In genomic region chr2:171325886-171326585, GRCh38 we compare ENCODE assay signal across 11 cellular contexts.
A peak's percentile ranks its signal among the peaks of the same experiment; 100 is the strongest.
DNase-seq lines count a peak whose midpoint lies in the region; ATAC-seq and TF ChIP-seq lines count a peak whose summit lies in the region.
"Had no signal": no experiment of that assay in that cellular context is flagged by ENCODE, and none has a peak within 500 bp of the region (broad histone marks: within the 10 kb centered on the region; RNA-seq: fewer than 3 reads in every experiment).

No MANE protein-coding gene starts in this region.

- no peak overlapping the region for H3K4me3 Mint-ChIP-seq in GM23338

- H3K9ac ChIP-seq in SK-N-MC (ENCODE audit: insufficient read length) (no peak overlapping the region), mesendoderm (ENCODE audit: low read length) (no peak overlapping the region), colonic mucosa (ENCODE audit: low read depth in 2 of 2, low read length in 2 of 2) (no peak overlapping the region)

- H3K36me3 Mint-ChIP-seq in GM23338 (ENCODE audit: low read depth): peaks cover 29% of the 10 kb centered on the region

- H3K4me2 ChIP-seq in GM23338 (peak overlapping the region; percentile 5; the same call in 1 of the 2 replicates), mesendoderm (ENCODE audit: low read length) (no peak overlapping the region)

- H3K4ac ChIP-seq in mesendoderm (ENCODE audit: low read depth, low read length): no peak overlapping the region

- peak; percentile 23 for DNase-seq in GM13977 (ENCODE audit: low spot score)
- no peak for DNase-seq in GM23338 (ENCODE audit: low spot score)
- DNase-seq in SK-N-MC (ENCODE audit: low read depth, low spot score): no peak
- no peak for DNase-seq in mesendoderm
- DNase-seq in occipital lobe (lab: John Stamatoyannopoulos, UW): no peak
- no peak for DNase-seq in colonic mucosa
- no peak for DNase-seq in NCI-H345 treated with DMSO at 0.1 percent for 48 hours (lab: John Stamatoyannopoulos, UW; ENCODE audit: unreplicated experiment)
- DNase-seq: DMS53, NCI-H1436, Peyer's patch had no signal

- intact Hi-C loops in colonic mucosa (cut with DNase I): no loop called here

- no peaks in the 10 kb centered on the region for H3F3A ChIP-seq in GM23338 (replicated peaks; ENCODE audit: low read depth)

- no peak overlapping the region for H2BK15ac ChIP-seq in mesendoderm (replicated peaks; ENCODE audit: low read depth)

- WGBS in mesendoderm (ENCODE audit: extremely low coverage, insufficient coverage, low lambda C conversion rate): no CpG with 5 or more reads among the region's 4 CpGs

- H3K27ac ChIP-seq in GM23338 (ENCODE audit: low read depth) (peak overlapping the region; percentile 60; the same call in 1 of the 2 replicates), SK-N-MC (peak overlapping the region; percentile 80; the same call in 1 of the 2 replicates), mesendoderm (ENCODE audit: low read depth, low read length) (no peak overlapping the region), colonic mucosa (no peak overlapping the region)

- TF ChIP-seq CTCF in GM13977 (IDR thresholded peaks at IDR 0.05; ENCODE audit: extremely low read depth, insufficient read depth, missing control alignments) (no peak), GM23338 (conservative IDR thresholded peaks at IDR 0.05; ENCODE audit: low read depth in 2 of 2) (no peak), colonic mucosa (IDR thresholded peaks at IDR 0.05) (no peak)

- H3K79me2 ChIP-seq in GM23338 (replicated peaks; ENCODE audit: insufficient read depth) (no peaks in the 10 kb centered on the region), mesendoderm (ENCODE audit: control insufficient read depth, insufficient read depth, low read length) (no peaks in the 10 kb centered on the region)

- H3K36me3 ChIP-seq in GM23338 (ENCODE audit: insufficient read depth): no peaks in the 10 kb centered on the region
- no peaks in the 10 kb centered on the region for H3K36me3 ChIP-seq in SK-N-MC (ENCODE audit: insufficient read depth, low read length)
- H3K36me3 ChIP-seq in mesendoderm (ENCODE audit: control insufficient read depth, insufficient read depth, low read length): no peaks in the 10 kb centered on the region
- H3K36me3 ChIP-seq in colonic mucosa: no peaks in the 10 kb centered on the region
- H3K36me3 ChIP-seq: Peyer's patch had no signal

- H3K4me1 ChIP-seq in GM23338 (ENCODE audit: insufficient read depth) (peaks cover 40% of the 10 kb centered on the region), mesendoderm (ENCODE audit: control insufficient read depth, low read depth, low read length) (peaks cover 2% of the 10 kb centered on the region), colonic mucosa (no peaks in the 10 kb centered on the region)
- H3K4me1 ChIP-seq: Peyer's patch had no signal

- H2AFZ ChIP-seq in GM23338: no peak overlapping the region

- no peak overlapping the region for H4K5ac ChIP-seq in mesendoderm (ENCODE audit: low read length)

- no peaks in the 10 kb centered on the region for H3K79me1 ChIP-seq in mesendoderm (ENCODE audit: low read length)

- H3K27ac Mint-ChIP-seq in GM23338: no peak overlapping the region

- H3K4me3 ChIP-seq in GM23338 (no peak overlapping the region), SK-N-MC (no peak overlapping the region), mesendoderm (ENCODE audit: low read length) (no peak overlapping the region), colonic mucosa (no peak overlapping the region)

- no peaks in the 10 kb centered on the region for H4K20me1 ChIP-seq in GM23338 (replicated peaks; ENCODE audit: insufficient read depth)

- no peak overlapping the region for H2AK5ac ChIP-seq in mesendoderm (ENCODE audit: low read length)

- peaks cover under 1% of the 10 kb centered on the region for H3K27me3 Mint-ChIP-seq in GM23338 (ENCODE audit: insufficient read depth, low read depth, poor library complexity)

- peak overlapping the region; percentile 37 for H3K56ac ChIP-seq in mesendoderm (ENCODE audit: low read length)

- no peak overlapping the region for H2BK5ac ChIP-seq in mesendoderm (ENCODE audit: low read length)

- H3K27me3 ChIP-seq in GM23338 (ENCODE audit: insufficient read depth): no peaks in the 10 kb centered on the region
- H3K27me3 ChIP-seq in mesendoderm (ENCODE audit: insufficient read depth, low read length, poor library complexity): no peaks in the 10 kb centered on the region
- no peaks in the 10 kb centered on the region for H3K27me3 ChIP-seq in colonic mucosa
- H3K27me3 ChIP-seq: Peyer's patch had no signal

- in situ Hi-C loops in GM13977 (cut with MboI; ENCODE audit: low pct_unique_long_range_greater_than_20kb, low sequenced_read_pairs, unreplicated experiment): loop anchor here (10.0 kb wide), 1 partner anchor 89 kb away; no protein-coding TSS in a partner anchor

- peaks cover 44% of the 10 kb centered on the region for H3K4me1 Mint-ChIP-seq in GM23338

- no peak overlapping the region for H4K8ac ChIP-seq in mesendoderm (ENCODE audit: low read depth, low read length)

- H3K18ac ChIP-seq in mesendoderm (ENCODE audit: low read length): no peak overlapping the region

- no peaks in the 10 kb centered on the region for H3K9me2 ChIP-seq in GM23338 (ENCODE audit: insufficient read depth)

- H3K9me3 Mint-ChIP-seq in GM23338: no peaks in the 10 kb centered on the region; the same call in 2 of the 3 replicates

- ATAC-seq in GM23338 (no peak), HG02938 (IDR thresholded peaks at IDR 0.05; ENCODE audit: unreplicated experiment) (no peak)

- no peaks in the 10 kb centered on the region for H3K9me3 ChIP-seq in SK-N-MC (ENCODE audit: low read depth, low read length)
- no peaks in the 10 kb centered on the region for H3K9me3 ChIP-seq in colonic mucosa
- H3K9me3 ChIP-seq: Peyer's patch had no signal

- no peak overlapping the region for H2BK120ac ChIP-seq in mesendoderm (ENCODE audit: low read depth, low read length)

- H3K23ac ChIP-seq in mesendoderm (ENCODE audit: low read length): no peak overlapping the region

TF ChIP-seq in GM23338, 12 proteins besides CTCF, POLR2A, EP300 and RAD21 (continues in another document):
- no peak for TF ChIP-seq EZH2phosphoT487 (IDR thresholded peaks at IDR 0.05; ENCODE audit: unreplicated experiment)
- no peak for TF ChIP-seq JUNB (IDR thresholded peaks at IDR 0.05; ENCODE audit: unreplicated experiment)
- no peak for TF ChIP-seq ZNF331 (CRISPR knock-in tag; IDR thresholded peaks at IDR 0.05; ENCODE audit: low read depth)
- TF ChIP-seq NANOG (IDR thresholded peaks at IDR 0.05; ENCODE audit: borderline replicate concordance): no peak
- TF ChIP-seq ZNF462 (CRISPR knock-in tag; IDR thresholded peaks at IDR 0.05): no peak
- TF ChIP-seq POLR2AphosphoS5 (IDR thresholded peaks at IDR 0.05; ENCODE audit: low read depth): no peak
- no peak for TF ChIP-seq CREB1 (CRISPR knock-in tag; IDR thresholded peaks at IDR 0.05; ENCODE audit: low read depth)

Comparison
In these comparisons a context has a peak if more than half of its experiments do, and no peak if none do; other contexts are left out.
1. H3K27ac ChIP-seq: peak in GM23338 (single experiment) and SK-N-MC (single experiment); none in mesendoderm (single experiment) and colonic mucosa (single experiment).